17 cellular contexts compared by ENCODE assay signal in the genomic region with DNA sequence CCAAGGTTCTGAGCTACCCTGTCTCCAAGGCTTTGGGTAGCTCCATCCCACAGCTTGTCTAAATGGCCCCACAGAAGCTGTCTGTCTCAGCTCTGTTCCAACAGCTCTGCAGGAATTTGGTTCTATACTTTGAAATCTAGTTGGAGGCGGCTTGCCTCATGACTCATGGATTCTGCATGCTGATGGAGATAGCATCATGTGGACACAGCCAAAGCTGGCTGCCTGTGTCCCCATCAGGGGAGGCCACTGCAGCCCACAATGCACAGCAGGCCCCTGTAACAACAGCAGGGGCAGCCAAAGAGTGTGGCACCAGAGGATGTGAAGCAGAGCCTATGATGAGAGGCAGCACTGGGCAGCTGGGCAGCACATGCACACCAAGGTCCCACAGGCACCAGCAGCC.
"Had no signal": no experiment of that assay in that cellular context is flagged by ENCODE, and none has a peak within 500 bp of the region (broad histone marks: within the 10 kb centered on the region; RNA-seq: fewer than 3 reads in every experiment).

No MANE protein-coding gene starts in this region.

- ATAC-seq: effector memory CD8-positive, alpha-beta T cell; gastroesophageal sphincter; left lung; lower lobe of right lung; pancreas; right cardiac atrium had no signal

- H3K4me1 ChIP-seq: esophagus squamous epithelium, gastroesophageal sphincter, left lung, lower lobe of right lung, pancreas, stomach, transverse colon had no signal

- DNase-seq: effector memory CD8-positive, alpha-beta T cell; esophagus squamous epithelium; foreskin fibroblast; left lung; lower lobe of right lung; naive B cell; occipital lobe; pancreas; right cardiac atrium; small intestine; stimulated activated CD4-positive, alpha-beta T cell treated with anti-CD3 and anti-CD28 coated beads, Interleukin-12 subunit alpha, Interleukin-12 subunit beta, amount 100 ng/mL, for 4 hours; stimulated activated naive CD4-positive, alpha-beta T cell; stomach; substantia nigra; transverse colon had no signal

- H3K9me3 ChIP-seq: esophagus squamous epithelium, gastroesophageal sphincter, left lung, lower lobe of right lung, pancreas, stomach, thoracic aorta, transverse colon had no signal

- H3K27ac ChIP-seq: esophagus squamous epithelium, gastroesophageal sphincter, left lung, lower lobe of right lung, pancreas, stomach, thoracic aorta, transverse colon had no signal

- H3K27me3 ChIP-seq: esophagus squamous epithelium, gastroesophageal sphincter, left lung, pancreas, stomach, transverse colon had no signal

- H3K36me3 ChIP-seq: esophagus squamous epithelium, gastroesophageal sphincter, left lung, lower lobe of right lung, pancreas, stomach, thoracic aorta, transverse colon had no signal

- H3K4me3 ChIP-seq: esophagus squamous epithelium, gastroesophageal sphincter, left lung, lower lobe of right lung, pancreas, stomach, thoracic aorta, transverse colon had no signal
